Comparison of ENCODE assay signal across 8 cellular contexts in the genomic region with DNA sequence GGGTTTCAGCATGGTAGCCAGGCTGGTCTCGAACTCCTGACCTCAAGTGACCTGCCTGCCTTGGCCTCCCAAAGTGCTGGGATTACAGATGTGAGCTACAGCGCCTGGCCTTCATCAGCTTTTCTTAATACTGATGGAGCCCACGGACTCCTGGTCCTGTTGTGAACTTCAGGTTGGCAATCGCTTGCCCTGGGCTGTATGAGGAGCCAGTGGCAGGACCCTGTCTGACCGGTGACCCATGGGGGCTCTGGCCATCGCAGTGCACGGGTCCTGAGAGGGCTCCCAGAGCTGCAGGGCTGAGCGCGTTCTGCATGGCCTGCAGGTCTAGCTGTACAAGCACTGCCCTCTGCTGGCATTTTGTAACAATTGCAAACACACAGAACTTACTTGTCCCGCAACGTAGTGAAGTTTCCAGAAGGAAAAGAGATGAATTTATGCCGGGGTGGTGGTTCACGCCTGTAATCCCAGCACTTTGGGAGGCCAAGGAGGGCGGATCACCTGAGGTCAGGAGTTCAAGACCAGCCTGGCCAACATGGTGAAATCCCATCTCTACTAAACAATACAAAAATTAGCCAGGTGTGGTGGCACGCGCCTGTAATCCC. TPM values are rescaled to one million over a fixed set of nuclear protein-coding genes. Genes with fewer than 3 reads are reported as not detected.
DNase-seq lines count a peak whose midpoint lies in the region; ATAC-seq, FAIRE-seq and TF ChIP-seq lines count a peak whose summit lies in the region.
"Not testable (repeated sequence)": the region's sequence is repeated elsewhere in the genome, so short reads cannot be mapped to it uniquely, and the experiment has no call there.

No MANE protein-coding gene starts in this region.

- FAIRE-seq in bronchial epithelial cell (lab: Jason Lieb, UNC): not testable (repeated sequence)

- not testable (repeated sequence) for H3K4me3 ChIP-seq in BJ (ENCODE audit: low read depth, low read length); bronchial epithelial cell (ENCODE audit: low read depth, low read length)

- not testable (repeated sequence) for H3K36me3 ChIP-seq in BJ (ENCODE audit: control insufficient read depth, insufficient read depth, low read length); bronchial epithelial cell (ENCODE audit: control insufficient read depth, insufficient read depth, low read length)

- CTCF ChIA-PET in BJ (lab: Yijun Ruan, JAX): interaction anchor here (0.7 to 3.8 kb wide), 27 partner anchors 8 to 243 kb away, joined by 3 to 34 read pairs (median 5); partner anchors contain the start of gene PRR18

- peak; percentile 67 for ATAC-seq in GM19043 (IDR thresholded peaks at IDR 0.05; ENCODE audit: low read depth, unreplicated experiment)
- ATAC-seq in HG03354 (IDR thresholded peaks at IDR 0.05; ENCODE audit: poor library complexity, severe bottlenecking, unreplicated experiment): peak; percentile 82
- ATAC-seq in sciatic nerve: peak; percentile 86

- not testable (repeated sequence) for H3K27ac ChIP-seq in VCaP

- not testable (repeated sequence) for DNase-seq in BJ (ENCODE audit: low read depth)
- peak; percentile 0 for DNase-seq in NCI-H2227 treated with DMSO at 0.1 percent for 48 hours (lab: John Stamatoyannopoulos, UW)
- DNase-seq in bronchial epithelial cell (ENCODE audit: low read depth): peak; percentile 65
- DNase-seq in iPS DF 4.7 (ENCODE audit: extremely low read depth, low spot score): peak; percentile 75
- DNase-seq in sciatic nerve (ENCODE audit: low spot score): peak; percentile 75

- not testable (repeated sequence) for H3K27me3 ChIP-seq in BJ (ENCODE audit: control insufficient read depth, insufficient read depth, low read length); bronchial epithelial cell (ENCODE audit: control insufficient read depth, insufficient read depth, low read length)

- POLR2A ChIA-PET in BJ (lab: Charles Lee): not testable (repeated sequence)

- intact Hi-C loops in sciatic nerve (cut with DNase I): loop anchor here (5.0 kb wide), 1 partner anchor 123 kb away; no protein-coding TSS in a partner anchor

- peak; percentile 77 for TF ChIP-seq CTCF in BJ (IDR thresholded peaks at IDR 0.05; ENCODE audit: insufficient read depth, low read depth, low read length)
- peak; percentile 87 for TF ChIP-seq CTCF in VCaP (conservative IDR thresholded peaks at IDR 0.05)
- peak; percentile 76 for TF ChIP-seq CTCF in bronchial epithelial cell (IDR thresholded peaks at IDR 0.05; ENCODE audit: insufficient read depth, low read length, severe bottlenecking)

RNA-seq across cellular contexts. Expression of gene MPC1, which starts 18.0 kb away (rescaled TPM):
- 19.2 and 27.5 TPM in 2 replicates for polyA plus RNA-seq in BJ (2011; rRNA removed)
- polyA minus RNA-seq in BJ (2011; rRNA and poly(A)+ RNA removed): 4.1 and 6.3 TPM in 2 replicates
- 32.3 and 40.5 TPM in 2 replicates for total RNA-seq in bronchial epithelial cell
- total RNA-seq in sciatic nerve: 49.2 TPM

RNA-seq across cellular contexts. Expression of gene SFT2D1, which starts 58.4 kb away (rescaled TPM):
- polyA plus RNA-seq in BJ (2011; rRNA removed): 24.9 and 53.6 TPM in 2 replicates
- polyA minus RNA-seq in BJ (2011; rRNA and poly(A)+ RNA removed): 13.7 and 14.9 TPM in 2 replicates
- total RNA-seq in bronchial epithelial cell (47.9 and 61.6 TPM in 2 replicates), sciatic nerve (46.1 TPM)
